8 cellular contexts compared by ENCODE assay signal in the genomic region with DNA sequence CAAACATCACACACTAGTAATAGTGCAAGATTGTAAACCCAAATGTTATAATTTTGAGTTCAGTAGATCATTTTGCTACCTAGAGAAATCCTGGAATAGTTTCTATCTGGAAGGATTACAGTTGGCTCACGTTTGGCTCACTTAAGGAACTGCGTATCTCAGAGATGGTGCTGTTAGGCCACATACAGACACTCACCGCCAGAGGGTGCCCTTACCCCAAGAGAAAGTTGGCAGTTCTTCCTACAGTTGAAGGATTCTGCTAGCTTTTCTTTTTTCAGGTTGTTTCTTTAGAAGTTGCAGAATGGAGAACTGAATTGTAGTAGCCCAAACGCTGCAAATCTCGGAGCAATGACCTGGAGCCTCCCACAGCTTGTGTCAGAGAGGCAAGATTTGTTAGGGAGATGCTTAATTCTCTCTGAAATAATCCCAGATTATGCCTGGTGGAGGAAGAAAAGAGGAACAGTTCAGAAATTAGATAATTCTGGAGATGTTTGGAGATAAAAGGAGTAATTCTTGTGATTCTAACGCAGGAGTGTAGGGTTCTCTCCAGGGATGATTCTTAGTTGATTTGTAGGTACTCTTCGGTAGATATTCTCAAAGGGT.
A peak's percentile ranks its signal among the peaks of the same experiment; 100 is the strongest.
DNase-seq lines count a peak whose midpoint lies in the region; TF ChIP-seq lines count a peak whose summit lies in the region.

No MANE protein-coding gene starts in this region.

- no peak overlapping the region for H3K27ac ChIP-seq in SJSA1
- no peak overlapping the region for H3K27ac ChIP-seq in cardiac muscle cell

- H3K36me3 ChIP-seq in HAP-1 (replicated peaks) = no peaks in the 10 kb centered on the region
- no peaks in the 10 kb centered on the region for H3K36me3 ChIP-seq in MG63
- no peaks in the 10 kb centered on the region for H3K36me3 ChIP-seq in SJSA1
- H3K36me3 ChIP-seq in cardiac muscle cell = no peaks in the 10 kb centered on the region

- no peak overlapping the region for H3K4me3 ChIP-seq in HAP-1
- H3K4me3 ChIP-seq in MG63 = no peak overlapping the region
- H3K4me3 ChIP-seq in SJSA1 = no peak overlapping the region
- H3K4me3 ChIP-seq in cardiac muscle cell = no peak overlapping the region

- in situ Hi-C loops in HAP-1 (cut with MboI; ENCODE audit: low sequenced_read_pairs) = loop anchor here (25.0 kb wide), 2 partner anchors 312 to 512 kb away; no protein-coding TSS in a partner anchor

- no peaks in the 10 kb centered on the region for H3K9me3 ChIP-seq in HAP-1
- H3K9me3 ChIP-seq in MG63 = no peaks in the 10 kb centered on the region
- no peaks in the 10 kb centered on the region for H3K9me3 ChIP-seq in SJSA1 (replicated peaks)
- H3K9me3 ChIP-seq in cardiac muscle cell (ENCODE audit: low read depth) = no peaks in the 10 kb centered on the region

- H3K4me1 ChIP-seq in HAP-1 (no peaks in the 10 kb centered on the region), SJSA1 (replicated peaks) (no peaks in the 10 kb centered on the region), cardiac muscle cell (ENCODE audit: low read depth) (no peaks in the 10 kb centered on the region)

- CTCF ChIA-PET in GM10248 (lab: Yijun Ruan, JAX) = interaction anchor here (0.7 to 1.7 kb wide), 7 partner anchors 9 to 468 kb away, joined by 3 to 7 read pairs (median 4); no protein-coding TSS in a partner anchor

- H3K27me3 Mint-ChIP-seq in progenitor cell of endocrine pancreas = no peaks in the 10 kb centered on the region

- no peak overlapping the region for H3K4me3 Mint-ChIP-seq in progenitor cell of endocrine pancreas (ENCODE audit: low read depth)

- H3K27ac Mint-ChIP-seq in progenitor cell of endocrine pancreas = no peak overlapping the region

- TF ChIP-seq CTCF in GM10248 (IDR thresholded peaks at IDR 0.05; ENCODE audit: control extremely low read depth, extremely low read depth, low read depth, missing control alignments) = peak; percentile 86
- TF ChIP-seq CTCF in cardiac muscle cell (IDR thresholded peaks at IDR 0.05; ENCODE audit: low read depth, low read length) = peak; percentile 95
- peak; percentile 94 for TF ChIP-seq CTCF in progenitor cell of endocrine pancreas (IDR thresholded peaks at IDR 0.05; ENCODE audit: unreplicated experiment)

- H3K36me3 Mint-ChIP-seq in progenitor cell of endocrine pancreas (ENCODE audit: insufficient read depth) = no peaks in the 10 kb centered on the region

- H3K9me3 Mint-ChIP-seq in progenitor cell of endocrine pancreas (ENCODE audit: low read depth) = no peaks in the 10 kb centered on the region

- POLR2A ChIA-PET in GM10248 (lab: Yijun Ruan, JAX) = no interaction called here

- H3K27me3 ChIP-seq in HAP-1 (ENCODE audit: low read depth) (no peaks in the 10 kb centered on the region), MG63 (peaks cover 6% of the 10 kb centered on the region; the same call in 1 of the 2 replicates), SJSA1 (replicated peaks) (no peaks in the 10 kb centered on the region), cardiac muscle cell (no peaks in the 10 kb centered on the region)

- DNase-seq in GM10248 (ENCODE audit: extremely low spot score) = peak; percentile 40
- peak; percentile 47 to 84 for DNase-seq in HAP-1 (ENCODE audit: low spot score in 2 of 2)
- peak; percentile 69 for DNase-seq in MG63
- peak; percentile 41 to 68 for DNase-seq in SJSA1 (ENCODE audit: low read depth in 1 of 2, low spot score in 2 of 2)
- peak; percentile 67 for DNase-seq in activated naive CD4-positive, alpha-beta T cell treated with anti-CD3 and anti-CD28 coated beads, Interleukin-2, amount 50 U/mL, for 16 hours
- peak; percentile 76 to 87 for DNase-seq in cardiac muscle cell (ENCODE audit: low read depth in 1 of 2, low spot score in 1 of 2)
- peak; percentile 76 for DNase-seq in progenitor cell of endocrine pancreas (ENCODE audit: low spot score, unreplicated experiment)
- DNase-seq in 8988T = no peak

- H3K4me1 Mint-ChIP-seq in progenitor cell of endocrine pancreas (ENCODE audit: low read depth) = no peaks in the 10 kb centered on the region
